2 cellular contexts compared by ENCODE assay signal in genomic region chr7:93053209-93053945, GRCh38.
TF ChIP-seq lines count a peak whose summit lies in the region.

No MANE protein-coding gene starts in this region.

TF ChIP-seq in HepG2, 621 proteins besides CTCF, POLR2A, EP300 and RAD21:
- TF ChIP-seq ZNF234 (CRISPR knock-in tag; conservative IDR thresholded peaks at IDR 0.05) (no peak), ZNF652 (CRISPR knock-in tag; IDR thresholded peaks at IDR 0.05; ENCODE audit: borderline replicate concordance, low read depth) (0 out of 2 replicates have a peak, but pooled peaks have one; percentile 2), ZNF205 (CRISPR knock-in tag; IDR thresholded peaks at IDR 0.05) (no peak)
- TF ChIP-seq, protein P1, sequence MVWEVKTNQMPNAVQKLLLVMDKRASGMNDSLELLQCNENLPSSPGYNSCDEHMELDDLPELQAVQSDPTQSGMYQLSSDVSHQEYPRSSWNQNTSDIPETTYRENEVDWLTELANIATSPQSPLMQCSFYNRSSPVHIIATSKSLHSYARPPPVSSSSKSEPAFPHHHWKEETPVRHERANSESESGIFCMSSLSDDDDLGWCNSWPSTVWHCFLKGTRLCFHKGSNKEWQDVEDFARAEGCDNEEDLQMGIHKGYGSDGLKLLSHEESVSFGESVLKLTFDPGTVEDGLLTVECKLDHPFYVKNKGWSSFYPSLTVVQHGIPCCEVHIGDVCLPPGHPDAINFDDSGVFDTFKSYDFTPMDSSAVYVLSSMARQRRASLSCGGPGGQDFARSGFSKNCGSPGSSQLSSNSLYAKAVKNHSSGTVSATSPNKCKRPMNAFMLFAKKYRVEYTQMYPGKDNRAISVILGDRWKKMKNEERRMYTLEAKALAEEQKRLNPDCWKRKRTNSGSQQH (CRISPR knock-in tag; IDR thresholded peaks at IDR 0.05; ENCODE audit: low read depth), result no peak

TF ChIP-seq in K562, 482 proteins besides CTCF, POLR2A, EP300 and RAD21 (continues in another document):
- TF ChIP-seq MYBL2 (IDR thresholded peaks at IDR 0.05; ENCODE audit: low read depth) (no peak), MYBL2 (CRISPR knock-in tag; IDR thresholded peaks at IDR 0.05; ENCODE audit: borderline replicate concordance) (no peak), NCOA4 (IDR thresholded peaks at IDR 0.05; ENCODE audit: partially characterized antibody) (no peak), TAL1 (IDR thresholded peaks at IDR 0.05) (peak; percentile 71), ZNF609 (CRISPR knock-in tag; IDR thresholded peaks at IDR 0.05; ENCODE audit: borderline replicate concordance) (no peak), STAT5A (IDR thresholded peaks at IDR 0.05; ENCODE audit: borderline replicate concordance, low read length) (no peak), CEBPB (tag; IDR thresholded peaks at IDR 0.05) (no peak), SUPT5H (IDR thresholded peaks at IDR 0.05) (no peak), KDM2B (CRISPR knock-in tag; IDR thresholded peaks at IDR 0.05) (no peak), PPARD (CRISPR knock-in tag; IDR thresholded peaks at IDR 0.05) (no peak), ZNF551 (CRISPR knock-in tag; IDR thresholded peaks at IDR 0.05) (no peak), ZNF398 (CRISPR knock-in tag; IDR thresholded peaks at IDR 0.05) (no peak), YY1 (IDR thresholded peaks at IDR 0.05; ENCODE audit: borderline replicate concordance in 1 of 3, control insufficient read depth in 1 of 3, extremely low read depth in 1 of 3, insufficient read depth in 3 of 3, insufficient read length in 1 of 3, insufficient replicate concordance in 2 of 3, low read depth in 1 of 3, low read length in 2 of 3) (no peak), JUND (IDR thresholded peaks at IDR 0.05; ENCODE audit: borderline replicate concordance, low read depth, low read length) (no peak), JUND (tag; IDR thresholded peaks at IDR 0.05; ENCODE audit: borderline replicate concordance, low read depth, low read length) (no peak), GTF2F1 (IDR thresholded peaks at IDR 0.05; ENCODE audit: low read depth, low read length) (no peak), ZNF121 (CRISPR knock-in tag; conservative IDR thresholded peaks at IDR 0.05) (no peak), L3MBTL2 (IDR thresholded peaks at IDR 0.05) (no peak), ESRRA (IDR thresholded peaks at IDR 0.05; ENCODE audit: borderline replicate concordance, low read depth) (no peak), NUFIP1 (IDR thresholded peaks at IDR 0.05; ENCODE audit: partially characterized antibody) (no peak), ZBTB8A (IDR thresholded peaks at IDR 0.05; ENCODE audit: partially characterized antibody) (no peak), SP2 (IDR thresholded peaks at IDR 0.05; ENCODE audit: extremely low read depth, low read depth, low read length, poor library complexity, severe bottlenecking) (no peak), MTA1 (IDR thresholded peaks at IDR 0.05; ENCODE audit: borderline replicate concordance) (peak; percentile 80), ZNF184 (CRISPR knock-in tag; IDR thresholded peaks at IDR 0.05) (no peak), RBM15 (IDR thresholded peaks at IDR 0.05; ENCODE audit: insufficient read depth, low read length) (no peak), ID3 (CRISPR knock-in tag; IDR thresholded peaks at IDR 0.05) (no peak), ID3 (tag; IDR thresholded peaks at IDR 0.05) (no peak), RBM22 (IDR thresholded peaks at IDR 0.05; ENCODE audit: low read depth, low read length, poor library complexity, severe bottlenecking) (no peak), SMARCC2 (IDR thresholded peaks at IDR 0.05; ENCODE audit: low read depth) (no peak), TEAD2 (tag; IDR thresholded peaks at IDR 0.05) (no peak), KHSRP (IDR thresholded peaks at IDR 0.05) (no peak), TOE1 (IDR thresholded peaks at IDR 0.05; ENCODE audit: borderline replicate concordance) (peak; percentile 72; the same call in 1 of the 2 replicates), TOE1 (CRISPR knock-in tag; IDR thresholded peaks at IDR 0.05; ENCODE audit: borderline replicate concordance, low read depth) (no peak), BRD4 (IDR thresholded peaks at IDR 0.05) (no peak), ZC3H11A (IDR thresholded peaks at IDR 0.05; ENCODE audit: low read depth, low read length) (no peak), FOSL1 (tag; conservative IDR thresholded peaks at IDR 0.05) (no peak), SMC3 (conservative IDR thresholded peaks at IDR 0.05; ENCODE audit: insufficient read depth, low read depth, low read length) (no peak), SREBF2 (CRISPR knock-in tag; IDR thresholded peaks at IDR 0.05) (no peak), DPF2 (IDR thresholded peaks at IDR 0.05) (peak; percentile 79), CHAMP1 (IDR thresholded peaks at IDR 0.05) (peak; percentile 74), ARNT (IDR thresholded peaks at IDR 0.05) (peak; percentile 14 to 53; a peak in 2 of 4 replicates), TEAD4 (IDR thresholded peaks at IDR 0.05; ENCODE audit: low read length) (peak; percentile 51), TEAD4 (CRISPR knock-in tag; IDR thresholded peaks at IDR 0.05; ENCODE audit: borderline replicate concordance) (no peak), ZNF436 (CRISPR knock-in tag; IDR thresholded peaks at IDR 0.05) (no peak), ZNF740 (CRISPR knock-in tag; IDR thresholded peaks at IDR 0.05) (no peak), ZNF740 (tag; IDR thresholded peaks at IDR 0.05) (no peak), ESRRB (CRISPR knock-in tag; IDR thresholded peaks at IDR 0.05; ENCODE audit: borderline replicate concordance) (no peak)
- TF ChIP-seq, protein P2, sequence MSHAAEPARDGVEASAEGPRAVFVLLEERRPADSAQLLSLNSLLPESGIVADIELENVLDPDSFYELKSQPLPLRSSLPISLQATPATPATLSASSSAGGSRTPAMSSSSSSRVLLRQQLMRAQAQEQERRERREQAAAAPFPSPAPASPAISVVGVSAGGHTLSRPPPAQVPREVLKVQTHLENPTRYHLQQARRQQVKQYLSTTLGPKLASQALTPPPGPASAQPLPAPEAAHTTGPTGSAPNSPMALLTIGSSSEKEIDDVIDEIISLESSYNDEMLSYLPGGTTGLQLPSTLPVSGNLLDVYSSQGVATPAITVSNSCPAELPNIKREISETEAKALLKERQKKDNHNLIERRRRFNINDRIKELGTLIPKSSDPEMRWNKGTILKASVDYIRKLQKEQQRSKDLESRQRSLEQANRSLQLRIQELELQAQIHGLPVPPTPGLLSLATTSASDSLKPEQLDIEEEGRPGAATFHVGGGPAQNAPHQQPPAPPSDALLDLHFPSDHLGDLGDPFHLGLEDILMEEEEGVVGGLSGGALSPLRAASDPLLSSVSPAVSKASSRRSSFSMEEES (CRISPR knock-in tag; IDR thresholded peaks at IDR 0.05), result no peak
- TF ChIP-seq, protein P3, sequence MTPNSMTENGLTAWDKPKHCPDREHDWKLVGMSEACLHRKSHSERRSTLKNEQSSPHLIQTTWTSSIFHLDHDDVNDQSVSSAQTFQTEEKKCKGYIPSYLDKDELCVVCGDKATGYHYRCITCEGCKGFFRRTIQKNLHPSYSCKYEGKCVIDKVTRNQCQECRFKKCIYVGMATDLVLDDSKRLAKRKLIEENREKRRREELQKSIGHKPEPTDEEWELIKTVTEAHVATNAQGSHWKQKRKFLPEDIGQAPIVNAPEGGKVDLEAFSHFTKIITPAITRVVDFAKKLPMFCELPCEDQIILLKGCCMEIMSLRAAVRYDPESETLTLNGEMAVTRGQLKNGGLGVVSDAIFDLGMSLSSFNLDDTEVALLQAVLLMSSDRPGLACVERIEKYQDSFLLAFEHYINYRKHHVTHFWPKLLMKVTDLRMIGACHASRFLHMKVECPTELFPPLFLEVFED (CRISPR knock-in tag; conservative IDR thresholded peaks at IDR 0.05), result peak; percentile 68; the same call in 1 of the 2 replicates
- TF ChIP-seq, protein P4, sequence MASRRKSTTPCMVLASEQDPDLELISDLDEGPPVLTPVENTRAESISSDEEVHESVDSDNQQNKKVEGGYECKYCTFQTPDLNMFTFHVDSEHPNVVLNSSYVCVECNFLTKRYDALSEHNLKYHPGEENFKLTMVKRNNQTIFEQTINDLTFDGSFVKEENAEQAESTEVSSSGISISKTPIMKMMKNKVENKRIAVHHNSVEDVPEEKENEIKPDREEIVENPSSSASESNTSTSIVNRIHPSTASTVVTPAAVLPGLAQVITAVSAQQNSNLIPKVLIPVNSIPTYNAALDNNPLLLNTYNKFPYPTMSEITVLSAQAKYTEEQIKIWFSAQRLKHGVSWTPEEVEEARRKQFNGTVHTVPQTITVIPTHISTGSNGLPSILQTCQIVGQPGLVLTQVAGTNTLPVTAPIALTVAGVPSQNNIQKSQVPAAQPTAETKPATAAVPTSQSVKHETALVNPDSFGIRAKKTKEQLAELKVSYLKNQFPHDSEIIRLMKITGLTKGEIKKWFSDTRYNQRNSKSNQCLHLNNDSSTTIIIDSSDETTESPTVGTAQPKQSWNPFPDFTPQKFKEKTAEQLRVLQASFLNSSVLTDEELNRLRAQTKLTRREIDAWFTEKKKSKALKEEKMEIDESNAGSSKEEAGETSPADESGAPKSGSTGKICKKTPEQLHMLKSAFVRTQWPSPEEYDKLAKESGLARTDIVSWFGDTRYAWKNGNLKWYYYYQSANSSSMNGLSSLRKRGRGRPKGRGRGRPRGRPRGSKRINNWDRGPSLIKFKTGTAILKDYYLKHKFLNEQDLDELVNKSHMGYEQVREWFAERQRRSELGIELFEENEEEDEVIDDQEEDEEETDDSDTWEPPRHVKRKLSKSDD (conservative IDR thresholded peaks at IDR 0.05; ENCODE audit: low read length), result no peak
